Comparison of ENCODE assay signal across 17 cellular contexts in the genomic region with DNA sequence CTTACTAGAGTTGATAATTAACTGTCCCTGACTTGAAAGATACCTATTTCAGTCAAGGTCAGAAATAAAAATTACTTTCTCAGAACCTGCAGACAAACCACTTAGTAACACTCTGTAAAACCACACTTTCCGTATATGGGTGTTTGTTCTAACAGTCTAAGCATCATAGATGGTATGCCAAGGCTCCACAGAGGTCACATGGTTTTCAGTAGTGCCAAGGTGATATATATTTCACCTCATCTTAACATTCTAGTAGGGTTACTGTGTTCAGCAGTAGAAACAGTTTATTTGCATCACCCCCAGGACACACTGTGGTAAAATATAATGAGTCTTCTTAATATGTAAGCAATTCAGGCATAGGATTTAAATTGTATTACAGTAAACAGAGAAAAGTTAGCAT.
A peak's percentile ranks its signal among the peaks of the same experiment; 100 is the strongest.
DNase-seq lines count a peak whose midpoint lies in the region; ATAC-seq lines count a peak whose summit lies in the region.
"Had no signal": no experiment of that assay in that cellular context is flagged by ENCODE, and none has a peak within 500 bp of the region (broad histone marks: within the 10 kb centered on the region; RNA-seq: fewer than 3 reads in every experiment).

No MANE protein-coding gene starts in this region.

- DNase-seq in DMS79 (lab: John Stamatoyannopoulos, UW) = no peak
- DNase-seq in mesenchymal stem cell = no peak
- DNase-seq in C1 segment of cervical spinal cord (lab: John Stamatoyannopoulos, UW) = no peak
- no peak for DNase-seq in amniotic stem cell (lab: John Stamatoyannopoulos, UW)
- DNase-seq: activated effector memory CD4-positive, alpha-beta T cell treated with Interleukin-2 at 50 U/mL for 16 hours; DMS53; effector CD4-positive, alpha-beta T cell; immature natural killer cell; MM.1S; stimulated activated CD4-positive, alpha-beta T cell treated with anti-CD3 and anti-CD28 coated beads, Interleukin-1b, Interleukin-23, amount 100 ng/mL, for 48 hours; T-cell had no signal

- no CpG with 5 or more reads among the region's 1 CpG for WGBS in mesenchymal stem cell

- H3K4me1 ChIP-seq in mesenchymal stem cell (ENCODE audit: control insufficient read depth, insufficient read depth, low read depth, low read length) = no peaks in the 10 kb centered on the region
- H3K4me1 ChIP-seq: vagina had no signal

- H2BK120ac ChIP-seq in mesenchymal stem cell (ENCODE audit: low read depth, low read length) = no peak overlapping the region

- H3K9ac ChIP-seq in mesenchymal stem cell (ENCODE audit: low read length) = no peak overlapping the region

- H4K91ac ChIP-seq in mesenchymal stem cell (ENCODE audit: low read length) = no peak overlapping the region

- H3K27ac ChIP-seq in mesenchymal stem cell (ENCODE audit: low read length, poor library complexity, severe bottlenecking) = no peak overlapping the region
- H3K27ac ChIP-seq: vagina had no signal

- no peak overlapping the region for H2BK5ac ChIP-seq in mesenchymal stem cell (ENCODE audit: low read depth, low read length, poor library complexity, severe bottlenecking)

- H2BK15ac ChIP-seq in mesenchymal stem cell (ENCODE audit: low read depth, poor library complexity, severe bottlenecking) = no peak overlapping the region

- H3K4me3 ChIP-seq in mesenchymal stem cell (ENCODE audit: insufficient read depth in 1 of 2, low read depth in 1 of 2, low read length in 2 of 2) = no peak overlapping the region
- H3K4me3 ChIP-seq: vagina had no signal

- no peak overlapping the region for H2AFZ ChIP-seq in mesenchymal stem cell (ENCODE audit: low read depth, low read length)

- H3K14ac ChIP-seq in mesenchymal stem cell (ENCODE audit: low read length in 2 of 2) = no peak overlapping the region

- peaks cover 0 to 6% of the 10 kb centered on the region in 2 experiments for H3K36me3 ChIP-seq in mesenchymal stem cell (ENCODE audit: control insufficient read depth in 1 of 2, insufficient read depth in 2 of 2, low read depth in 1 of 2, low read length in 2 of 2)
- H3K36me3 ChIP-seq: vagina had no signal

- H2AK5ac ChIP-seq in mesenchymal stem cell (ENCODE audit: low read length, severe bottlenecking) = no peak overlapping the region

- peak; percentile 99 for ATAC-seq in GM18511 (IDR thresholded peaks at IDR 0.05; ENCODE audit: unreplicated experiment)
- peak; percentile 94 for ATAC-seq in GM19468 (IDR thresholded peaks at IDR 0.05; ENCODE audit: extremely low read depth, unreplicated experiment)
- peak; percentile 63 for ATAC-seq in HG02840 (IDR thresholded peaks at IDR 0.05; ENCODE audit: low FRiP score, unreplicated experiment)
- peak; percentile 95 for ATAC-seq in HG03432 (IDR thresholded peaks at IDR 0.05; ENCODE audit: unreplicated experiment)
- ATAC-seq: Panc1, T-cell had no signal

- H3K4ac ChIP-seq in mesenchymal stem cell (ENCODE audit: low read depth in 1 of 2, low read length in 2 of 2) = no peak overlapping the region

- H4K8ac ChIP-seq in mesenchymal stem cell (ENCODE audit: low read length) = no peak overlapping the region

- H3K27me3 ChIP-seq in mesenchymal stem cell (ENCODE audit: control insufficient read depth in 1 of 2, insufficient read depth in 1 of 2, low read length in 2 of 2) = no peaks in the 10 kb centered on the region
- H3K27me3 ChIP-seq: vagina had no signal

- H3K9me3 ChIP-seq in mesenchymal stem cell (ENCODE audit: control insufficient read depth, low read length) = no peaks in the 10 kb centered on the region
- H3K9me3 ChIP-seq: vagina had no signal

- no peak overlapping the region for H3K23ac ChIP-seq in mesenchymal stem cell (ENCODE audit: low read length in 2 of 2)

- no peaks in the 10 kb centered on the region for H3K79me1 ChIP-seq in mesenchymal stem cell (replicated peaks; ENCODE audit: low read length, poor library complexity, severe bottlenecking)

- H3K18ac ChIP-seq in mesenchymal stem cell (ENCODE audit: low read depth in 1 of 2, low read length in 2 of 2) = no peak overlapping the region

- no peak overlapping the region for H3K4me2 ChIP-seq in mesenchymal stem cell (ENCODE audit: low read length, poor library complexity, severe bottlenecking)

- H2BK12ac ChIP-seq in mesenchymal stem cell (ENCODE audit: low read length in 2 of 2) = no peak overlapping the region
